ENCODE assay signal across 1 cellular context in genomic region chr14:74062809-74063150, GRCh38.
TF ChIP-seq lines count a peak whose summit lies in the region.

No MANE protein-coding gene starts in this region.

TF ChIP-seq in HCT116, 20 proteins besides CTCF, POLR2A, EP300 and RAD21:
- TF ChIP-seq REST (IDR thresholded peaks at IDR 0.05; ENCODE audit: low read depth) (no peak), EGR1 (IDR thresholded peaks at IDR 0.05; ENCODE audit: low read depth) (no peak), SP1 (IDR thresholded peaks at IDR 0.05; ENCODE audit: low read depth) (no peak), CEBPB (IDR thresholded peaks at IDR 0.05; ENCODE audit: low read depth) (no peak), ZFX (IDR thresholded peaks at IDR 0.05) (no peak), EZH2phosphoT487 (IDR thresholded peaks at IDR 0.05; ENCODE audit: borderline replicate concordance) (no peak), CBX3 (IDR thresholded peaks at IDR 0.05; ENCODE audit: low read depth) (no peak)
